9 cellular contexts compared by ENCODE assay signal in genomic region chr6:108621117-108621516, GRCh38.
A peak's percentile ranks its signal among the peaks of the same experiment; 100 is the strongest.
DNase-seq lines count a peak whose midpoint lies in the region; ATAC-seq and TF ChIP-seq lines count a peak whose summit lies in the region.
"Had no signal": no experiment of that assay in that cellular context is flagged by ENCODE, and none has a peak within 500 bp of the region (broad histone marks: within the 10 kb centered on the region; RNA-seq: fewer than 3 reads in every experiment).

No MANE protein-coding gene starts in this region.

- TF ChIP-seq CTCF in right atrium auricular region (IDR thresholded peaks at IDR 0.05) (no peak), adrenal gland (IDR thresholded peaks at IDR 0.05) (peak in 1 of 6 experiments; percentile 17), kidney epithelial cell (IDR thresholded peaks at IDR 0.05; ENCODE audit: insufficient read depth, low read length, poor library complexity, severe bottlenecking) (no peak), upper lobe of right lung (IDR thresholded peaks at IDR 0.05) (no peak), testis (IDR thresholded peaks at IDR 0.05) (no peak), esophagus muscularis mucosa (IDR thresholded peaks at IDR 0.05) (no peak)

- WGBS in adrenal gland, 4 donors, result 43 to 58% (median 55%) methylated on average over 6 of the region's 6 CpGs
- WGBS in testis, 2 donors, result 48 to 51% methylated on average over 6 of the region's 6 CpGs
- 51% methylated on average over 6 of the region's 6 CpGs for WGBS in esophagus muscularis mucosa

- TF ChIP-seq POLR2A in adrenal gland (IDR thresholded peaks at IDR 0.05) (no peak), testis (IDR thresholded peaks at IDR 0.05) (no peak), esophagus muscularis mucosa (IDR thresholded peaks at IDR 0.05; ENCODE audit: low read depth) (no peak)

- no peak for TF ChIP-seq EP300 in esophagus muscularis mucosa (IDR thresholded peaks at IDR 0.05)

- no peaks in the 10 kb centered on the region for H3K9me3 ChIP-seq in right atrium auricular region
- H3K9me3 ChIP-seq in adrenal gland (replicated peaks in 1 of 3), result no peaks in the 10 kb centered on the region
- no peaks in the 10 kb centered on the region for H3K9me3 ChIP-seq in upper lobe of right lung
- no peaks in the 10 kb centered on the region for H3K9me3 ChIP-seq in testis
- H3K9me3 ChIP-seq in esophagus muscularis mucosa, result no peaks in the 10 kb centered on the region

- intact Hi-C loops in cardiac septum (cut with DNase I) (no loop called here), adrenal gland (cut with DNase I) (no loop called here), upper lobe of right lung (cut with DNase I) (no loop called here), testis (cut with DNase I; ENCODE audit: low total_unique reads) (no loop called here), esophagus muscularis mucosa (cut with DNase I) (no loop called here)

- no peaks in the 10 kb centered on the region for H3K27me3 ChIP-seq in right atrium auricular region
- H3K27me3 ChIP-seq in adrenal gland, result no peaks in the 10 kb centered on the region
- no peaks in the 10 kb centered on the region for H3K27me3 ChIP-seq in kidney epithelial cell (ENCODE audit: control insufficient read depth, insufficient read depth, low read length)
- H3K27me3 ChIP-seq in upper lobe of right lung, result no peaks in the 10 kb centered on the region
- no peaks in the 10 kb centered on the region for H3K27me3 ChIP-seq in testis
- no peaks in the 10 kb centered on the region for H3K27me3 ChIP-seq in esophagus muscularis mucosa

- H3K36me3 ChIP-seq in right atrium auricular region (no peaks in the 10 kb centered on the region), adrenal gland (replicated peaks in 1 of 2) (no peaks in the 10 kb centered on the region), kidney epithelial cell (ENCODE audit: control insufficient read depth, insufficient read depth, low read length) (no peaks in the 10 kb centered on the region), upper lobe of right lung (no peaks in the 10 kb centered on the region), testis (ENCODE audit: low read depth, missing control alignments) (no peaks in the 10 kb centered on the region), esophagus muscularis mucosa (no peaks in the 10 kb centered on the region)

- H3K27ac ChIP-seq in right atrium auricular region (peak overlapping the region; percentile 6 to 20), adrenal gland (peak overlapping the region in 1 of 5 donors; percentile 26), upper lobe of right lung (no peak overlapping the region), testis (peak overlapping the region in 1 of 2 donors; percentile 16), esophagus muscularis mucosa (replicated peaks in 1 of 4) (peak overlapping the region in 1 of 4 donors; percentile 0)

- peaks cover 0 to 96% of the 10 kb centered on the region in 2 donors for H3K4me1 ChIP-seq in right atrium auricular region
- peaks cover 26 to 88% of the 10 kb centered on the region in 2 donors for H3K4me1 ChIP-seq in adrenal gland (replicated peaks in 1 of 2)
- H3K4me1 ChIP-seq in upper lobe of right lung, result peaks cover 91% of the 10 kb centered on the region
- H3K4me1 ChIP-seq in testis, result peaks cover 36% of the 10 kb centered on the region
- peaks cover 82 to 100% (median 99%) of the 10 kb centered on the region in 4 donors for H3K4me1 ChIP-seq in esophagus muscularis mucosa

- peak; percentile 72 for DNase-seq in right atrium auricular region (ENCODE audit: low spot score)
- no peak for DNase-seq in cardiac septum (ENCODE audit: low spot score)
- peak; percentile 41 to 83 (median 65) for DNase-seq in adrenal gland
- peak; percentile 67 for DNase-seq in kidney epithelial cell (ENCODE audit: low read depth)
- no peak for DNase-seq in upper lobe of right lung
- no peak for DNase-seq in testis
- no peak for DNase-seq in esophagus muscularis mucosa (ENCODE audit: extremely low spot score)
- DNase-seq: NCI-H446 had no signal

- H3K4me3 ChIP-seq in right atrium auricular region, result no peak overlapping the region
- no peak overlapping the region for H3K4me3 ChIP-seq in adrenal gland
- H3K4me3 ChIP-seq in kidney epithelial cell (ENCODE audit: low read depth, low read length), result no peak overlapping the region
- H3K4me3 ChIP-seq in upper lobe of right lung, result no peak overlapping the region
- H3K4me3 ChIP-seq in testis, result no peak overlapping the region
- no peak overlapping the region for H3K4me3 ChIP-seq in esophagus muscularis mucosa

- ATAC-seq in upper lobe of right lung, result peak; percentile 28
- no peak for ATAC-seq in HG02870 (IDR thresholded peaks at IDR 0.05; ENCODE audit: unreplicated experiment)

Comparison
In these comparisons a context has a peak if more than half of its experiments do, and no peak if none do; other contexts are left out.
1. DNase-seq: peak in right atrium auricular region (single experiment), adrenal gland (7 of 7) and kidney epithelial cell (single experiment); none in cardiac septum (single experiment), upper lobe of right lung (single experiment), testis (single experiment) and esophagus muscularis mucosa (single experiment).